Comparison of ENCODE assay signal across 29 cellular contexts in genomic region chr16:87016636-87017035, GRCh38.
"Had no signal": no experiment of that assay in that cellular context is flagged by ENCODE, and none has a peak within 500 bp of the region (broad histone marks: within the 10 kb centered on the region; RNA-seq: fewer than 3 reads in every experiment).

No MANE protein-coding gene starts in this region.

- H3K4me1 ChIP-seq: ascending aorta, lower lobe of right lung, sigmoid colon, suprapubic skin had no signal

- H3K27ac ChIP-seq: ascending aorta, cardiac muscle cell, coronary artery, dorsolateral prefrontal cortex, lower lobe of right lung, ovary, sigmoid colon, suprapubic skin, tibial nerve, WERI-Rb-1 had no signal

- H3K36me3 ChIP-seq: ascending aorta, cardiac muscle cell, lower lobe of right lung, ovary, sigmoid colon, suprapubic skin, tibial nerve, WERI-Rb-1 had no signal

- FAIRE-seq: kidney had no signal

- ATAC-seq: activated CD4-positive, CD25-positive, alpha-beta regulatory T cell treated with anti-CD3 and anti-CD28 coated beads, Interleukin-2, amount 50 U/mL, for 24 hours; left colon; lower lobe of right lung; mucosa of descending colon; T-helper 17 cell had no signal

- H3K9me3 ChIP-seq: ascending aorta, lower lobe of right lung, mucosa of descending colon, ovary, sigmoid colon, suprapubic skin, tibial nerve had no signal

- H3K27me3 ChIP-seq: ascending aorta, cardiac muscle cell, ovary had no signal

- H3K4me3 ChIP-seq: ascending aorta, cardiac muscle cell, coronary artery, dorsolateral prefrontal cortex, lower lobe of right lung, mucosa of descending colon, ovary, sigmoid colon, suprapubic skin, tibial nerve had no signal

- DNase-seq: activated CD4-positive, alpha-beta T cell treated with anti-CD3 and anti-CD28 coated beads for 48 hours; activated CD4-positive, alpha-beta T cell treated with anti-CD3 and anti-CD28 coated beads, Interleukin-2, amount 50 U/mL, for 48 hours; activated CD8-positive, alpha-beta memory T cell treated with anti-CD3 and anti-CD28 coated beads for 24 hours; activated gamma-delta T cell; activated naive CD4-positive, alpha-beta T cell treated with anti-CD3 and anti-CD28 coated beads, Interleukin-2, amount 10 ng/mL, durations not matched to agents 7 days and 5 days; activated naive CD8-positive, alpha-beta T cell treated with anti-CD3 and anti-CD28 coated beads, Interleukin-2, amount 10 ng/mL, durations not matched to agents 7 days and 5 days; cerebellar nuclear complex; effector memory CD4-positive, alpha-beta T cell; erythroblast; hypothalamus; immature natural killer cell; kidney; left colon; lower lobe of right lung; mucosa of descending colon; ovary; stimulated activated CD4-positive, alpha-beta T cell treated with anti-CD3 and anti-CD28 coated beads, Interleukin-15, amount 100 ng/mL, for 24 hours; stimulated activated CD4-positive, alpha-beta T cell treated with anti-CD3 and anti-CD28 coated beads, Interleukin-2, amount 100 ng/mL, for 24 hours; stimulated activated naive CD4-positive, alpha-beta T cell; T-helper 17 cell; WERI-Rb-1 had no signal
